ENCODE assay signal across 16 cellular contexts in genomic region chr6:71238351-71238750, GRCh38. TPM values are rescaled to one million over a fixed set of nuclear protein-coding genes. Genes with fewer than 3 reads are reported as not detected.
DNase-seq lines count a peak whose midpoint lies in the region; ATAC-seq, FAIRE-seq and TF ChIP-seq lines count a peak whose summit lies in the region.
"Had no signal": no experiment of that assay in that cellular context is flagged by ENCODE, and none has a peak within 500 bp of the region (broad histone marks: within the 10 kb centered on the region; RNA-seq: fewer than 3 reads in every experiment).

No MANE protein-coding gene starts in this region.

- 50% methylated on average over 1 of the region's 1 CpG for WGBS in mesenchymal stem cell

- H3K4me2 ChIP-seq in endothelial cell of umbilical vein (ENCODE audit: insufficient read depth, low read length) = no peak overlapping the region
- no peak overlapping the region for H3K4me2 ChIP-seq in mesenchymal stem cell (ENCODE audit: low read length, poor library complexity, severe bottlenecking)

- H3K27ac ChIP-seq in endothelial cell of umbilical vein (ENCODE audit: insufficient read depth, low read depth, low read length) (no peak overlapping the region), mesenchymal stem cell (ENCODE audit: low read length, poor library complexity, severe bottlenecking) (no peak overlapping the region)
- H3K27ac ChIP-seq: ascending aorta, lower lobe of right lung, Peyer's patch, WERI-Rb-1 had no signal

- no peak overlapping the region for H2AK5ac ChIP-seq in mesenchymal stem cell (ENCODE audit: low read length, severe bottlenecking)

- no peaks in the 10 kb centered on the region for H3K9me3 ChIP-seq in endothelial cell of umbilical vein (replicated peaks; ENCODE audit: control insufficient read depth, insufficient read depth, low read length)
- no peaks in the 10 kb centered on the region for H3K9me3 ChIP-seq in mesenchymal stem cell (ENCODE audit: control insufficient read depth, low read length)
- H3K9me3 ChIP-seq: ascending aorta, lower lobe of right lung, Peyer's patch had no signal

- no peak overlapping the region for H2BK120ac ChIP-seq in mesenchymal stem cell (ENCODE audit: low read depth, low read length)

- H3K4me3 ChIP-seq in BJ (ENCODE audit: low read depth, low read length) (no peak overlapping the region), endothelial cell of umbilical vein (replicated peaks in 1 of 3; ENCODE audit: insufficient read depth in 1 of 3, low read depth in 1 of 3, low read length in 3 of 3) (no peak overlapping the region), mesenchymal stem cell (ENCODE audit: insufficient read depth in 1 of 2, low read depth in 1 of 2, low read length in 2 of 2) (no peak overlapping the region)
- H3K4me3 ChIP-seq: ascending aorta, lower lobe of right lung, Peyer's patch had no signal

- no peak overlapping the region for H3K14ac ChIP-seq in mesenchymal stem cell (ENCODE audit: low read length in 2 of 2)

- intact Hi-C loops in endothelial cell of umbilical vein (cut with micrococcal nuclease) = no loop called here

- CTCF ChIA-PET in BJ (lab: Yijun Ruan, JAX) (interaction anchor here (0.6 to 1.1 kb wide), 2 partner anchors 10 to 283 kb away, joined by 3 to 4 read pairs; no protein-coding TSS in a partner anchor), endothelial cell of umbilical vein (lab: Charles Lee) (interaction anchor here (1.2 to 2.0 kb wide), 4 partner anchors 10 to 115 kb away, joined by 3 to 5 read pairs (median 4); no protein-coding TSS in a partner anchor)

- no peaks in the 10 kb centered on the region for H3K79me1 ChIP-seq in mesenchymal stem cell (replicated peaks; ENCODE audit: low read length, poor library complexity, severe bottlenecking)

- FAIRE-seq in endothelial cell of umbilical vein (lab: Jason Lieb, UNC) = no peak

- dilution Hi-C loops in endothelial cell of umbilical vein (cut with MboI; ENCODE audit: extremely low pct_ligation_motif_present, low sequenced_read_pairs) = no loop called here

- DNase-seq in BJ (ENCODE audit: low read depth) = peak; percentile 26
- peak; percentile 66 for DNase-seq in M059J (ENCODE audit: low read depth)
- no peak for DNase-seq in endothelial cell of umbilical vein (ENCODE audit: low read depth, low spot score)
- peak; percentile 35 for DNase-seq in mesenchymal stem cell
- no peak for DNase-seq in NCI-H1092 (lab: John Stamatoyannopoulos, UW)
- no peak for DNase-seq in OCI-M1 (lab: John Stamatoyannopoulos, UW)
- DNase-seq in cerebellum (ENCODE audit: low spot score) = no peak
- DNase-seq: activated gamma-delta T cell, lower lobe of right lung, NCI-H774, Peyer's patch, T-cell, WERI-Rb-1 had no signal

- no peaks in the 10 kb centered on the region for H3K36me3 ChIP-seq in BJ (ENCODE audit: control insufficient read depth, insufficient read depth, low read length)
- no peaks in the 10 kb centered on the region for H3K36me3 ChIP-seq in endothelial cell of umbilical vein (ENCODE audit: control insufficient read depth in 2 of 2, extremely low read depth in 1 of 2, insufficient read depth in 2 of 2, low read length in 2 of 2)
- no peaks in the 10 kb centered on the region for H3K36me3 ChIP-seq in mesenchymal stem cell (ENCODE audit: control insufficient read depth in 1 of 2, insufficient read depth in 2 of 2, low read depth in 1 of 2, low read length in 2 of 2)
- H3K36me3 ChIP-seq: ascending aorta, lower lobe of right lung, Peyer's patch, WERI-Rb-1 had no signal

- H4K20me1 ChIP-seq in endothelial cell of umbilical vein (replicated peaks; ENCODE audit: control insufficient read depth, extremely low read depth, insufficient read depth, low read length) = no peaks in the 10 kb centered on the region

- no peak overlapping the region for H3K23ac ChIP-seq in mesenchymal stem cell (ENCODE audit: low read length in 2 of 2)

- POLR2A ChIA-PET in BJ (lab: Charles Lee) (no interaction called here), endothelial cell of umbilical vein (lab: Charles Lee) (no interaction called here)

- H3K79me2 ChIP-seq in endothelial cell of umbilical vein (ENCODE audit: control insufficient read depth, insufficient read depth, low read length) = no peaks in the 10 kb centered on the region

- no peak overlapping the region for H3K9ac ChIP-seq in endothelial cell of umbilical vein (replicated peaks; ENCODE audit: extremely low read depth, insufficient read depth, low read length)
- no peak overlapping the region for H3K9ac ChIP-seq in mesenchymal stem cell (ENCODE audit: low read length)

- H2AFZ ChIP-seq in endothelial cell of umbilical vein (ENCODE audit: low read depth, low read length) (no peak overlapping the region), mesenchymal stem cell (ENCODE audit: low read depth, low read length) (no peak overlapping the region)

- no peak overlapping the region for H3K4ac ChIP-seq in mesenchymal stem cell (ENCODE audit: low read depth in 1 of 2, low read length in 2 of 2)

- no peak overlapping the region for H2BK12ac ChIP-seq in mesenchymal stem cell (ENCODE audit: low read length in 2 of 2)

- no peak for ATAC-seq in activated CD4-positive, CD25-positive, alpha-beta regulatory T cell treated with anti-CD3 and anti-CD28 coated beads, Interleukin-2, amount 50 U/mL, for 24 hours
- ATAC-seq: lower lobe of right lung; natural killer cell treated with Interleukin-12 subunit alpha and Interleukin-12 subunit beta and Interleukin-15 and Interleukin-18, amount 100 ng/mL, for 72 hours; T-cell had no signal

- H3K9me1 ChIP-seq in endothelial cell of umbilical vein (replicated peaks; ENCODE audit: control insufficient read depth, extremely low read depth, insufficient read depth, low read length) = no peaks in the 10 kb centered on the region

- H3K18ac ChIP-seq in mesenchymal stem cell (ENCODE audit: low read depth in 1 of 2, low read length in 2 of 2) = no peak overlapping the region

- no peaks in the 10 kb centered on the region for H3K27me3 ChIP-seq in BJ (ENCODE audit: control insufficient read depth, insufficient read depth, low read length)
- H3K27me3 ChIP-seq in endothelial cell of umbilical vein (ENCODE audit: control insufficient read depth in 2 of 2, insufficient read depth in 2 of 2, low read length in 2 of 2) = no peaks in the 10 kb centered on the region
- no peaks in the 10 kb centered on the region for H3K27me3 ChIP-seq in mesenchymal stem cell (ENCODE audit: control insufficient read depth in 1 of 2, insufficient read depth in 1 of 2, low read length in 2 of 2)
- H3K27me3 ChIP-seq: ascending aorta, Peyer's patch had no signal

- no TSS peak for BruUV-seq in endothelial cell of umbilical vein (replicated peaks; lab: Mats Ljungman, UMichigan)

- peak overlapping the region; percentile 27 for H4K8ac ChIP-seq in mesenchymal stem cell (ENCODE audit: low read length)

- no peak for TF ChIP-seq POLR2A in endothelial cell of umbilical vein (IDR thresholded peaks at IDR 0.05; ENCODE audit: low read depth, low read length)

- H4K91ac ChIP-seq in mesenchymal stem cell (ENCODE audit: low read length) = no peak overlapping the region

- no peak overlapping the region for H2BK15ac ChIP-seq in mesenchymal stem cell (ENCODE audit: low read depth, poor library complexity, severe bottlenecking)

- TF ChIP-seq CTCF in BJ (IDR thresholded peaks at IDR 0.05; ENCODE audit: insufficient read depth, low read depth, low read length) (no peak), endothelial cell of umbilical vein (IDR thresholded peaks at IDR 0.05; ENCODE audit: extremely low read depth in 1 of 2, insufficient read depth in 1 of 2, low read depth in 1 of 2, low read length in 2 of 2) (no peak)

- no peak overlapping the region for H2BK5ac ChIP-seq in mesenchymal stem cell (ENCODE audit: low read depth, low read length, poor library complexity, severe bottlenecking)

- no peaks in the 10 kb centered on the region for H3K4me1 ChIP-seq in endothelial cell of umbilical vein (ENCODE audit: control insufficient read depth, extremely low read depth, insufficient read depth, low read length)
- H3K4me1 ChIP-seq in mesenchymal stem cell (ENCODE audit: control insufficient read depth, insufficient read depth, low read depth, low read length) = peaks cover 6% of the 10 kb centered on the region
- H3K4me1 ChIP-seq: ascending aorta, lower lobe of right lung, Peyer's patch had no signal

TF ChIP-seq in endothelial cell of umbilical vein, 7 proteins besides CTCF, POLR2A, EP300 and RAD21:
- no peak for TF ChIP-seq GATA2 (IDR thresholded peaks at IDR 0.05; ENCODE audit: insufficient read depth, insufficient read length, low read depth, low read length)
- TF ChIP-seq FOS (IDR thresholded peaks at IDR 0.05; ENCODE audit: borderline replicate concordance, insufficient read depth, low read length) = peak; percentile 34
TF ChIP-seq in endothelial cell of umbilical vein: peak in this region for 1.

RNA-seq across cellular contexts. Expression of gene OGFRL1, which starts 50.3 kb away (rescaled TPM):
- polyA plus RNA-seq in BJ (2011; rRNA removed) (5.2 and 14.1 TPM in 2 replicates), endothelial cell of umbilical vein (2.8 and 3.4 TPM in 2 replicates)
- 6.4 and 7.4 TPM in 2 replicates for polyA minus RNA-seq in BJ (2011; rRNA and poly(A)+ RNA removed)
- 21.0 and 27.6 TPM in 2 replicates for total RNA-seq in M059J (2014; rRNA removed; shearing (Covaris generic))
- total RNA-seq in endothelial cell of umbilical vein (19.4 and 21.1 TPM in 2 replicates), cerebellum (37.6 TPM)
- polyA plus RNA-seq in endothelial cell of umbilical vein (2011; cell fraction: cytosol; rRNA removed) = 4.1 and 4.5 TPM in 2 replicates
- 3.6 and 5.6 TPM in 2 replicates for polyA plus RNA-seq in endothelial cell of umbilical vein (2011; cell fraction: nucleus; rRNA removed)
- polyA plus RNA-seq in endothelial cell of umbilical vein (2012) = 7.0 and 12.3 TPM in 2 replicates
- 6.4 and 7.2 TPM in 2 replicates for polyA minus RNA-seq in endothelial cell of umbilical vein
- polyA minus RNA-seq in endothelial cell of umbilical vein (2011; cell fraction: cytosol; rRNA and poly(A)+ RNA removed) = 7.0 TPM
- 6.5 and 10.6 TPM in 2 replicates for polyA minus RNA-seq in endothelial cell of umbilical vein (2011; cell fraction: nucleus; rRNA and poly(A)+ RNA removed)
- 34.2 TPM for polyA plus RNA-seq in mesenchymal stem cell (2013, experiment 1 of 2)
- polyA plus RNA-seq in mesenchymal stem cell (2013, experiment 2 of 2) = 37.1 TPM

Comparison
In these comparisons a context has a peak if more than half of its experiments do, and no peak if none do; other contexts are left out.
1. DNase-seq: peak in BJ (single experiment), M059J (single experiment) and mesenchymal stem cell (single experiment); none in endothelial cell of umbilical vein (single experiment), NCI-H1092 (single experiment), OCI-M1 (single experiment) and cerebellum (single experiment).